Comparison of ENCODE assay signal across 9 cellular contexts in the genomic region with DNA sequence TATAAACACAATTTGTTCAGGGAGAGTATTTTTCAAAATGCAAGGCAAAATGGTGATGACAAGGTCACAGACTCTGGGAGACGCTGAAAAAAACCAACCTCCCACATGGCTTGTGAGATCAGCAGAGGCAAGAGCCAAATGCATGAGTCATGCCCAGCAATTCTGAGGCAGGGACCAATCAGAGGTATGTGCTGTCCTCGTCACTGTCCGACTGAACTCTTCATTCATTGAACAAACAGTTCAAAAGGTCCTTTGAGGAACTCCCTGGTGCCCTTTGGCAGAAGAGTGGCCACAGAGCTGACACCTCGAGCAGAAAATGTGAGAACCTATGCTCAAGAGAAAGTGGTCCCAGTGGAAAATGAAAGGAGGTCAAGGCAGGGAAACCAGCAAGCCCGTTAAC. TPM values are rescaled to one million over a fixed set of nuclear protein-coding genes. Genes with fewer than 3 reads are reported as not detected.
DNase-seq lines count a peak whose midpoint lies in the region; ATAC-seq and TF ChIP-seq lines count a peak whose summit lies in the region.
"Had no signal": no experiment of that assay in that cellular context is flagged by ENCODE, and none has a peak within 500 bp of the region (broad histone marks: within the 10 kb centered on the region; RNA-seq: fewer than 3 reads in every experiment).

No MANE protein-coding gene starts in this region.

- H3K36me3 ChIP-seq in NT2/D1 (ENCODE audit: insufficient read depth, insufficient read length, low read length) = peaks cover 5% of the 10 kb centered on the region

- H3K9me3 ChIP-seq in NT2/D1 (ENCODE audit: insufficient read depth, low read length) = no peaks in the 10 kb centered on the region

- H3K4me1 ChIP-seq in NT2/D1 (ENCODE audit: insufficient read depth, insufficient read length) = no peaks in the 10 kb centered on the region

- H3K4me3 ChIP-seq in NT2/D1 (ENCODE audit: insufficient read length, low read depth) (no peak overlapping the region), epithelial cell of proximal tubule (ENCODE audit: low read depth, low read length) (no peak overlapping the region)

- DNase-seq in ACHN (peak; percentile 91), NT2/D1 (ENCODE audit: low read depth, low spot score) (peak; percentile 42), epithelial cell of proximal tubule (ENCODE audit: low read depth) (peak; percentile 61), middle frontal gyrus (ENCODE audit: extremely low spot score, low spot score) (peak; percentile 68), NCI-H1417 (lab: John Stamatoyannopoulos, UW) (no peak), NCI-H1105 treated with DMSO at 0.1 percent for 48 hours (lab: John Stamatoyannopoulos, UW) (no peak)
- no peak for DNase-seq in activated naive CD4-positive, alpha-beta T cell (lab: John Stamatoyannopoulos, UW)
- DNase-seq: NCI-H2171 had no signal

- H3K9ac ChIP-seq in NT2/D1 (ENCODE audit: insufficient read length, low read depth) = no peak overlapping the region

- in situ Hi-C loops in ACHN (cut with HindIII; ENCODE audit: low pct_ligation_motif_present, low pct_unique_long_range_greater_than_20kb, low sequenced_read_pairs) = no loop called here

- no peaks in the 10 kb centered on the region for H3K27me3 ChIP-seq in NT2/D1 (ENCODE audit: insufficient read depth, insufficient read length)

- no peak for TF ChIP-seq CTCF in epithelial cell of proximal tubule (conservative IDR thresholded peaks at IDR 0.05; ENCODE audit: low read depth, low read length)

- ATAC-seq in HG02938 (IDR thresholded peaks at IDR 0.05; ENCODE audit: unreplicated experiment) = no peak

RNA-seq across cellular contexts. Expression of a gene that starts 51.0 kb away (rescaled TPM):
- total RNA-seq in epithelial cell of proximal tubule = 5.8 and 22.9 TPM in 2 replicates

Comparison
In these comparisons a context has a peak if more than half of its experiments do, and no peak if none do; other contexts are left out.
1. DNase-seq: peak in ACHN (single experiment), NT2/D1 (single experiment), epithelial cell of proximal tubule (single experiment) and middle frontal gyrus (single experiment); none in NCI-H1417 (0 of 3), activated naive CD4-positive, alpha-beta T cell (0 of 4) and NCI-H1105 treated with DMSO at 0.1 percent for 48 hours (single experiment).